2 cellular contexts compared by ENCODE assay signal in genomic region chr12:56631790-56632700, GRCh38.
TF ChIP-seq lines count a peak whose summit lies in the region.

No MANE protein-coding gene starts in this region.

TF ChIP-seq in SK-N-SH, 30 proteins besides CTCF, POLR2A, EP300 and RAD21 (continued from another document):
- no peak for TF ChIP-seq RCOR1 (IDR thresholded peaks at IDR 0.05; ENCODE audit: low read length)
- no peak for TF ChIP-seq YY1 (IDR thresholded peaks at IDR 0.05; ENCODE audit: low read depth)
- TF ChIP-seq, protein P1, sequence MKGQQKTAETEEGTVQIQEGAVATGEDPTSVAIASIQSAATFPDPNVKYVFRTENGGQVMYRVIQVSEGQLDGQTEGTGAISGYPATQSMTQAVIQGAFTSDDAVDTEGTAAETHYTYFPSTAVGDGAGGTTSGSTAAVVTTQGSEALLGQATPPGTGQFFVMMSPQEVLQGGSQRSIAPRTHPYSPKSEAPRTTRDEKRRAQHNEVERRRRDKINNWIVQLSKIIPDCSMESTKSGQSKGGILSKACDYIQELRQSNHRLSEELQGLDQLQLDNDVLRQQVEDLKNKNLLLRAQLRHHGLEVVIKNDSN (IDR thresholded peaks at IDR 0.05; ENCODE audit: borderline replicate concordance, low read depth): no peak
- no peak for TF ChIP-seq TCF12 (IDR thresholded peaks at IDR 0.05)
- no peak for TF ChIP-seq GABPA (IDR thresholded peaks at IDR 0.05; ENCODE audit: low read depth)
- no peak for TF ChIP-seq FOXJ3 (CRISPR knock-in tag; IDR thresholded peaks at IDR 0.05)
- TF ChIP-seq, protein P2, sequence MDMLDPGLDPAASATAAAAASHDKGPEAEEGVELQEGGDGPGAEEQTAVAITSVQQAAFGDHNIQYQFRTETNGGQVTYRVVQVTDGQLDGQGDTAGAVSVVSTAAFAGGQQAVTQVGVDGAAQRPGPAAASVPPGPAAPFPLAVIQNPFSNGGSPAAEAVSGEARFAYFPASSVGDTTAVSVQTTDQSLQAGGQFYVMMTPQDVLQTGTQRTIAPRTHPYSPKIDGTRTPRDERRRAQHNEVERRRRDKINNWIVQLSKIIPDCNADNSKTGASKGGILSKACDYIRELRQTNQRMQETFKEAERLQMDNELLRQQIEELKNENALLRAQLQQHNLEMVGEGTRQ (IDR thresholded peaks at IDR 0.05; ENCODE audit: borderline replicate concordance, low read depth, low read length): no peak

TF ChIP-seq in SK-N-SH treated with all-trans-retinoic acid at 6 μM for 48 hours, 23 proteins besides CTCF, POLR2A, EP300 and RAD21 (continued from another document):
- TF ChIP-seq PATZ1 (CRISPR knock-in tag; IDR thresholded peaks at IDR 0.05; ENCODE audit: borderline replicate concordance) (no peak), CSRNP3 (CRISPR knock-in tag; IDR thresholded peaks at IDR 0.05) (no peak), ESRRG (CRISPR knock-in tag; IDR thresholded peaks at IDR 0.05) (no peak), ARNTL (CRISPR knock-in tag; IDR thresholded peaks at IDR 0.05; ENCODE audit: borderline replicate concordance, low read depth) (no peak), CREB5 (CRISPR knock-in tag; IDR thresholded peaks at IDR 0.05; ENCODE audit: low read depth) (no peak), SNAI2 (CRISPR knock-in tag; IDR thresholded peaks at IDR 0.05) (no peak), ZNF70 (CRISPR knock-in tag; IDR thresholded peaks at IDR 0.05) (no peak)
